Comparison of ENCODE assay signal across 9 cellular contexts in the genomic region with DNA sequence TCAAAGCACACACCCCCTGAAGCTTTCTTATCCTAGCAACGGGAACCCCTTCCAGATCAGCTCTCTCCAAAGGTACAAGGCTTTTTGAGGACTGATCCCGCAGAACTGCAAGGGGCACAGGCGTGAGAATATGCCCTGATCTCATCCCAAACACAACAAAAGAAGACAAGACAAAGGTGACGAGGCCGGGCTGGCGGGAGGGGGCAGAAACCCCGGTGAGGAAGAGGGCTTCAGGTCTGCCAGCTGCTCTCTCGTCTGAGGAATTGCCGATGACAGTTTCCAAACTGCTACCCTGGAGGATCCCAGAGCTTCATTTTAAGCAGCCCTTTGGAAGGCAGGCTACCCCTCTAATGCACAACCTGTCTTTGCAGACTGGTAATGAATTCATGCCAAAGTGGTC. TPM values are rescaled to one million over a fixed set of nuclear protein-coding genes. Genes with fewer than 3 reads are reported as not detected.
A peak's percentile ranks its signal among the peaks of the same experiment; 100 is the strongest.
DNase-seq lines count a peak whose midpoint lies in the region; ATAC-seq and TF ChIP-seq lines count a peak whose summit lies in the region.
"Had no signal": no experiment of that assay in that cellular context is flagged by ENCODE, and none has a peak within 500 bp of the region (broad histone marks: within the 10 kb centered on the region; RNA-seq: fewer than 3 reads in every experiment).

No MANE protein-coding gene starts in this region.

- H3K9me2 ChIP-seq in Loucy (replicated peaks; ENCODE audit: low read depth, low read length) = no peaks in the 10 kb centered on the region

- CTCF ChIA-PET in CD4-positive, alpha-beta memory T cell (lab: Charles Lee; ENCODE audit: partially characterized antibody) = interaction anchor here (1.0 to 6.1 kb wide), 10 partner anchors 12 to 82 kb away, joined by 3 to 31 read pairs (median 6); partner anchors contain the start of gene ARHGAP4

- H3K36me3 ChIP-seq in CD4-positive, alpha-beta memory T cell (ENCODE audit: insufficient read depth, low read length) = peaks cover 10% of the 10 kb centered on the region
- peaks cover 13% of the 10 kb centered on the region; the same call in 1 of the 2 replicates for H3K36me3 ChIP-seq in Loucy (ENCODE audit: insufficient read depth, low read length)
- no peaks in the 10 kb centered on the region for H3K36me3 ChIP-seq in neural progenitor cell

- H3K79me2 ChIP-seq in Loucy (ENCODE audit: insufficient read depth, low read length) (peaks cover 81% of the 10 kb centered on the region), neural progenitor cell (ENCODE audit: low read depth) (peaks cover 74% of the 10 kb centered on the region)

- TF ChIP-seq CTCF in Loucy (conservative IDR thresholded peaks at IDR 0.05; ENCODE audit: low read length) = no peak
- no peak for TF ChIP-seq CTCF in dorsolateral prefrontal cortex (IDR thresholded peaks at IDR 0.05 in 54 of 56, conservative IDR thresholded peaks at IDR 0.05 in 2 of 56; ENCODE audit: low read depth in 1 of 56, partially characterized antibody in 56 of 56)
- no peak for TF ChIP-seq CTCF in neural progenitor cell (IDR thresholded peaks at IDR 0.05)

- H3K36me3 Mint-ChIP-seq in CD4-positive, alpha-beta memory T cell = peaks cover 4 to 18% of the 10 kb centered on the region in 2 donors
- peaks cover 2% of the 10 kb centered on the region for H3K36me3 Mint-ChIP-seq in neural progenitor cell

- no peaks in the 10 kb centered on the region for H3K9me3 ChIP-seq in CD4-positive, alpha-beta memory T cell (ENCODE audit: control insufficient read depth in 1 of 2, low read length in 2 of 2)
- H3K9me3 ChIP-seq in Loucy (ENCODE audit: insufficient read depth, low read depth, low read length) = no peaks in the 10 kb centered on the region
- H3K9me3 ChIP-seq in neural progenitor cell (ENCODE audit: low read depth) = no peaks in the 10 kb centered on the region

- H3K9ac ChIP-seq in Loucy (ENCODE audit: low read depth, low read length, poor library complexity, severe bottlenecking) (peak overlapping the region; percentile 100), neural progenitor cell (no peak overlapping the region)

- ATAC-seq in HG03460 (IDR thresholded peaks at IDR 0.05; ENCODE audit: unreplicated experiment) = no peak
- ATAC-seq in HG03439 (IDR thresholded peaks at IDR 0.05; ENCODE audit: unreplicated experiment) = no peak

- peaks cover 10% of the 10 kb centered on the region; the same call in 1 of the 2 replicates for H3F3A ChIP-seq in Loucy (ENCODE audit: low read depth)
- H3F3A ChIP-seq in neural progenitor cell (ENCODE audit: low read depth) = peaks cover 30% of the 10 kb centered on the region

- H3K4me1 ChIP-seq in CD4-positive, alpha-beta memory T cell (ENCODE audit: insufficient read depth, low read length) = peaks cover 45% of the 10 kb centered on the region
- peaks cover 15% of the 10 kb centered on the region for H3K4me1 ChIP-seq in Loucy (ENCODE audit: insufficient read depth, low read length, poor library complexity, severe bottlenecking)
- peaks cover 18% of the 10 kb centered on the region for H3K4me1 ChIP-seq in neural progenitor cell

- POLR2A ChIA-PET in CD4-positive, alpha-beta memory T cell (lab: Charles Lee; ENCODE audit: partially characterized antibody) = interaction anchor here (0.8 to 10.3 kb wide), 15 partner anchors 9 to 405 kb away, joined by 3 to 176 read pairs (median 4); partner anchors contain the start of genes ARHGAP4 and IRAK1

- H3K4me2 ChIP-seq in Loucy (ENCODE audit: low read depth, low read length, poor library complexity, severe bottlenecking) (peak overlapping the region; percentile 97), neural progenitor cell (peak overlapping the region; percentile 79)

- H4K20me1 ChIP-seq in Loucy (ENCODE audit: insufficient read depth, low read length, poor library complexity, severe bottlenecking) = peaks cover 67% of the 10 kb centered on the region
- peaks cover 60% of the 10 kb centered on the region for H4K20me1 ChIP-seq in neural progenitor cell (ENCODE audit: low read depth)

- peaks cover 13 to 47% (median 32%) of the 10 kb centered on the region in 4 donors for H3K4me1 Mint-ChIP-seq in CD4-positive, alpha-beta memory T cell
- peaks cover 39% of the 10 kb centered on the region for H3K4me1 Mint-ChIP-seq in neural progenitor cell

- H3K4me3 ChIP-seq in CD4-positive, alpha-beta memory T cell (ENCODE audit: low read length in 2 of 2) = peak overlapping the region; percentile 42 to 90
- H3K4me3 ChIP-seq in Loucy (ENCODE audit: low read length, poor library complexity, severe bottlenecking) (peak overlapping the region; percentile 96), dorsolateral prefrontal cortex (peak overlapping the region in 52 of 59 donors; percentile 6 to 94 (median 76)), neural progenitor cell (peak overlapping the region; percentile 80)

- peak overlapping the region; percentile 92 to 100 (median 100) for H3K4me3 Mint-ChIP-seq in CD4-positive, alpha-beta memory T cell
- peak overlapping the region; percentile 100 for H3K4me3 Mint-ChIP-seq in neural progenitor cell

- peak in 1 of 5 donors; percentile 44 for DNase-seq in CD4-positive, alpha-beta memory T cell
- no peak for DNase-seq in dorsolateral prefrontal cortex
- peak; percentile 28 for DNase-seq in neural progenitor cell (ENCODE audit: low spot score)
- no peak for DNase-seq in KG1 (lab: John Stamatoyannopoulos, UW)
- DNase-seq in stimulated activated naive CD4-positive, alpha-beta T cell (lab: John Stamatoyannopoulos, UW) = no peak

- no peaks in the 10 kb centered on the region for H3K9me3 Mint-ChIP-seq in CD4-positive, alpha-beta memory T cell
- no peaks in the 10 kb centered on the region for H3K9me3 Mint-ChIP-seq in neural progenitor cell

- peak overlapping the region; percentile 94 to 99 (median 96) for H3K27ac Mint-ChIP-seq in CD4-positive, alpha-beta memory T cell
- peak overlapping the region; percentile 38 for H3K27ac Mint-ChIP-seq in neural progenitor cell

- intact Hi-C loops in CD4-positive, alpha-beta memory T cell (cut with micrococcal nuclease) = no loop called here
- intact Hi-C loops in dorsolateral prefrontal cortex (cut with DNase I) = loop anchor here in 1 of 2 donors (5.0 kb wide), 1 partner anchor 91 kb away; no protein-coding TSS in a partner anchor

- no peaks in the 10 kb centered on the region for H3K27me3 ChIP-seq in CD4-positive, alpha-beta memory T cell (ENCODE audit: insufficient read depth, low read length)
- H3K27me3 ChIP-seq in Loucy (ENCODE audit: insufficient read depth, low read length, poor library complexity, severe bottlenecking) = peaks cover 6% of the 10 kb centered on the region
- peaks cover 0 to 42% (median 0%) of the 10 kb centered on the region in 45 donors for H3K27me3 ChIP-seq in dorsolateral prefrontal cortex
- no peaks in the 10 kb centered on the region for H3K27me3 ChIP-seq in neural progenitor cell

- no peak overlapping the region for H2AFZ ChIP-seq in Loucy (ENCODE audit: low read length)
- H2AFZ ChIP-seq in neural progenitor cell (replicated peaks) = no peak overlapping the region

- peaks cover 0 to 1% of the 10 kb centered on the region in 2 donors for H3K27me3 Mint-ChIP-seq in CD4-positive, alpha-beta memory T cell
- H3K27me3 Mint-ChIP-seq in neural progenitor cell (ENCODE audit: insufficient read depth, low read depth) = peaks cover 22% of the 10 kb centered on the region

- H3K27ac ChIP-seq in CD4-positive, alpha-beta memory T cell (ENCODE audit: low read depth, low read length) = peak overlapping the region; percentile 99
- peak overlapping the region in 57 of 59 donors; percentile 19 to 100 (median 98) for H3K27ac ChIP-seq in dorsolateral prefrontal cortex
- H3K27ac ChIP-seq in neural progenitor cell = no peak overlapping the region
- H3K27ac ChIP-seq: epithelial cell of prostate had no signal

RNA-seq across cellular contexts. Expression of gene HCFC1, which starts 3.4 kb away (rescaled TPM):
- 10 to 100 TPM; 52.6 to 53.4 TPM for total RNA-seq in CD4-positive, alpha-beta memory T cell
- polyA plus RNA-seq in CD4-positive, alpha-beta memory T cell = 10 to 100 TPM in 1 of 2 donors, 1 to 10 TPM in 1; 1.6 to 14.9 TPM
- total RNA-seq in dorsolateral prefrontal cortex = 10 to 100 TPM; 41.2 to 97.5 (median 57.4) TPM
- total RNA-seq in neural progenitor cell (ENCODE audit: low replicate concordance) = 20.7 and 57.7 TPM in 2 replicates

RNA-seq across cellular contexts. Expression of gene TMEM187, which starts 4.3 kb away (rescaled TPM):
- 10 to 100 TPM; 12.8 to 14.9 TPM for total RNA-seq in CD4-positive, alpha-beta memory T cell
- 10 to 100 TPM; 10.4 to 23.8 TPM for polyA plus RNA-seq in CD4-positive, alpha-beta memory T cell
- total RNA-seq in dorsolateral prefrontal cortex (10 to 100 TPM in 29 of 120 experiments, 1 to 10 TPM in 91; 2.7 to 17.2 (median 8.0) TPM), neural progenitor cell (ENCODE audit: low replicate concordance) (2.4 and 6.8 TPM in 2 replicates)

RNA-seq across cellular contexts. Expression of gene RENBP, which starts 23.8 kb away (rescaled TPM):
- total RNA-seq in CD4-positive, alpha-beta memory T cell = 10 to 100 TPM; 17.2 to 21.3 TPM
- under 1 TPM in 1 of 2 donors, not detected in 1; 0.65 TPM for polyA plus RNA-seq in CD4-positive, alpha-beta memory T cell
- total RNA-seq in dorsolateral prefrontal cortex (10 to 100 TPM in 115 of 120 experiments, 1 to 10 TPM in 5; 8.2 to 34.2 (median 16.9) TPM), neural progenitor cell (ENCODE audit: low replicate concordance) (5.4 and 9.3 TPM in 2 replicates)

RNA-seq across cellular contexts. Expression of gene NAA10, which starts 33.4 kb away (rescaled TPM):
- total RNA-seq in CD4-positive, alpha-beta memory T cell = 10 to 100 TPM; 88.9 to 94.9 TPM
- polyA plus RNA-seq in CD4-positive, alpha-beta memory T cell = 10 to 100 TPM; 57.6 to 96.3 TPM
- 100 to 1,000 TPM in 13 of 120 experiments, 10 to 100 TPM in 107; 57.4 to 119 (median 83.8) TPM for total RNA-seq in dorsolateral prefrontal cortex
- 55.5 and 113 TPM in 2 replicates for total RNA-seq in neural progenitor cell (ENCODE audit: low replicate concordance)

RNA-seq across cellular contexts. Expression of gene ARHGAP4, which starts 42.2 kb away (rescaled TPM):
- total RNA-seq in CD4-positive, alpha-beta memory T cell = 100 to 1,000 TPM; 327 to 330 TPM
- 100 to 1,000 TPM in 1 of 2 donors, 10 to 100 TPM in 1; 65.4 to 117 TPM for polyA plus RNA-seq in CD4-positive, alpha-beta memory T cell
- total RNA-seq in dorsolateral prefrontal cortex (10 to 100 TPM in 106 of 120 experiments, 1 to 10 TPM in 14; 6.4 to 31.6 (median 14.8) TPM), neural progenitor cell (ENCODE audit: low replicate concordance) (5.1 and 17.9 TPM in 2 replicates)
